Comparison of ENCODE assay signal across 8 cellular contexts in genomic region chr7:150047772-150048171, GRCh38.
A peak's percentile ranks its signal among the peaks of the same experiment; 100 is the strongest.
DNase-seq lines count a peak whose midpoint lies in the region; ATAC-seq and TF ChIP-seq lines count a peak whose summit lies in the region.
"Not testable (repeated sequence)": the region's sequence is repeated elsewhere in the genome, so short reads cannot be mapped to it uniquely, and the experiment has no call there.

No MANE protein-coding gene starts in this region.

- peak; percentile 21 for DNase-seq in COLO668 (lab: John Stamatoyannopoulos, UW; ENCODE audit: unreplicated experiment)
- DNase-seq in NCI-H1105 treated with DMSO at 0.1 percent for 48 hours (lab: John Stamatoyannopoulos, UW): peak; percentile 31
- DNase-seq in activated CD4-positive, alpha-beta T cell treated with anti-CD3 and anti-CD28 coated beads, Interleukin-2, amount 10 ng/mL, durations not matched to agents 24 days and 14 days: peak; percentile 62
- DNase-seq in activated naive CD8-positive, alpha-beta T cell treated with anti-CD3 and anti-CD28 coated beads, Interleukin-2, amount 50 U/mL, for 24 hours: peak; percentile 10
- DNase-seq in esophagus muscularis mucosa (ENCODE audit: extremely low spot score): peak; percentile 60
- not testable (repeated sequence) for DNase-seq in progenitor cell of endocrine pancreas (ENCODE audit: low spot score, unreplicated experiment); thoracic aorta (ENCODE audit: low spot score)

- H3K4me3 Mint-ChIP-seq in activated CD4-positive, alpha-beta T cell treated with anti-CD3 and anti-CD28 coated beads, Interleukin-2, amount 10 ng/mL, durations not matched to agents 24 days and 14 days: peak overlapping the region; percentile 73
- H3K4me3 Mint-ChIP-seq in activated naive CD8-positive, alpha-beta T cell treated with anti-CD3 and anti-CD28 coated beads, Interleukin-2, amount 50 U/mL, for 24 hours: peak overlapping the region; percentile 73
- peak overlapping the region; percentile 70 for H3K4me3 Mint-ChIP-seq in progenitor cell of endocrine pancreas (ENCODE audit: low read depth)

- H3K36me3 Mint-ChIP-seq in activated CD4-positive, alpha-beta T cell treated with anti-CD3 and anti-CD28 coated beads, Interleukin-2, amount 10 ng/mL, durations not matched to agents 24 days and 14 days (ENCODE audit: low read depth); activated naive CD8-positive, alpha-beta T cell treated with anti-CD3 and anti-CD28 coated beads, Interleukin-2, amount 50 U/mL, for 24 hours (ENCODE audit: low read depth); progenitor cell of endocrine pancreas (ENCODE audit: insufficient read depth): not testable (repeated sequence)

- peaks cover 39% of the 10 kb centered on the region for H3K27me3 Mint-ChIP-seq in activated CD4-positive, alpha-beta T cell treated with anti-CD3 and anti-CD28 coated beads, Interleukin-2, amount 10 ng/mL, durations not matched to agents 24 days and 14 days
- peaks cover 35% of the 10 kb centered on the region for H3K27me3 Mint-ChIP-seq in activated naive CD8-positive, alpha-beta T cell treated with anti-CD3 and anti-CD28 coated beads, Interleukin-2, amount 50 U/mL, for 24 hours
- peaks cover 50% of the 10 kb centered on the region for H3K27me3 Mint-ChIP-seq in progenitor cell of endocrine pancreas

- peaks cover 5 to 23% (median 19%) of the 10 kb centered on the region in 4 donors for H3K4me1 ChIP-seq in esophagus muscularis mucosa
- H3K4me1 ChIP-seq in liver (ENCODE audit: control insufficient read depth in 4 of 4, insufficient read depth in 4 of 4, low read length in 3 of 4); thoracic aorta (ENCODE audit: control insufficient read depth in 1 of 2, low read depth in 2 of 2): not testable (repeated sequence)

- not testable (repeated sequence) for H3K36me3 ChIP-seq in esophagus muscularis mucosa; liver (ENCODE audit: control insufficient read depth in 4 of 4, insufficient read depth in 3 of 4, low read depth in 1 of 4, low read length in 3 of 4); thoracic aorta

- 2% methylated on average over 20 of the region's 31 CpGs for WGBS in esophagus muscularis mucosa
- under 1% methylated on average over 31 of the region's 31 CpGs for WGBS in liver

- TF ChIP-seq RAD21 in liver (IDR thresholded peaks at IDR 0.05): not testable (repeated sequence)

- peaks cover 0 to 21% (median 2%) of the 10 kb centered on the region in 4 donors for H3K27me3 ChIP-seq in esophagus muscularis mucosa
- not testable (repeated sequence) for H3K27me3 ChIP-seq in liver (ENCODE audit: control insufficient read depth in 4 of 4, insufficient read depth in 4 of 4, low read length in 3 of 4); thoracic aorta (replicated peaks; ENCODE audit: insufficient read depth)

- not testable (repeated sequence) for H3K9me3 Mint-ChIP-seq in activated CD4-positive, alpha-beta T cell treated with anti-CD3 and anti-CD28 coated beads, Interleukin-2, amount 10 ng/mL, durations not matched to agents 24 days and 14 days; activated naive CD8-positive, alpha-beta T cell treated with anti-CD3 and anti-CD28 coated beads, Interleukin-2, amount 50 U/mL, for 24 hours; progenitor cell of endocrine pancreas (ENCODE audit: low read depth)

- H3K27ac Mint-ChIP-seq in activated CD4-positive, alpha-beta T cell treated with anti-CD3 and anti-CD28 coated beads, Interleukin-2, amount 10 ng/mL, durations not matched to agents 24 days and 14 days; activated naive CD8-positive, alpha-beta T cell treated with anti-CD3 and anti-CD28 coated beads, Interleukin-2, amount 50 U/mL, for 24 hours; progenitor cell of endocrine pancreas: not testable (repeated sequence)

- ATAC-seq in activated naive CD8-positive, alpha-beta T cell treated with anti-CD3 and anti-CD28 coated beads, Interleukin-2, amount 50 U/mL, for 24 hours; thoracic aorta (ENCODE audit: insufficient number of reproducible peaks, low FRiP score, low read depth): not testable (repeated sequence)

- not testable (repeated sequence) for TF ChIP-seq POLR2A in esophagus muscularis mucosa (IDR thresholded peaks at IDR 0.05; ENCODE audit: low read depth)

- intact Hi-C loops in activated CD4-positive, alpha-beta T cell treated with anti-CD3 and anti-CD28 coated beads, Interleukin-2, amount 10 ng/mL, durations not matched to agents 24 days and 14 days (cut with micrococcal nuclease): loop anchor here (10.0 kb wide), 1 partner anchor 163 kb away; no protein-coding TSS in a partner anchor
- intact Hi-C loops in esophagus muscularis mucosa (cut with DNase I): loop anchor here (10.0 kb wide), 2 partner anchors 163 to 243 kb away; no protein-coding TSS in a partner anchor

- peak overlapping the region; percentile 43 to 62 (median 58) for H3K4me3 ChIP-seq in esophagus muscularis mucosa
- peak overlapping the region in 2 of 3 donors; percentile 47 to 60 for H3K4me3 ChIP-seq in liver (ENCODE audit: low read depth in 1 of 3, low read length in 3 of 3)
- peak overlapping the region; percentile 35 for H3K4me3 ChIP-seq in thoracic aorta

- H3K9ac ChIP-seq in liver (ENCODE audit: low read depth in 1 of 2, low read length in 2 of 2): not testable (repeated sequence)

- TF ChIP-seq CTCF in esophagus muscularis mucosa (IDR thresholded peaks at IDR 0.05); liver (IDR thresholded peaks at IDR 0.05; ENCODE audit: low read depth, low read length, missing input control); progenitor cell of endocrine pancreas (IDR thresholded peaks at IDR 0.05; ENCODE audit: unreplicated experiment); thoracic aorta (IDR thresholded peaks at IDR 0.05): not testable (repeated sequence)

- H3K27ac ChIP-seq in esophagus muscularis mucosa (replicated peaks in 1 of 4): peak overlapping the region in 3 of 4 donors; percentile 65 to 84 (median 79)
- not testable (repeated sequence) for H3K27ac ChIP-seq in liver (ENCODE audit: low read depth in 1 of 2, low read length in 2 of 2); thoracic aorta

- not testable (repeated sequence) for TF ChIP-seq EP300 in esophagus muscularis mucosa (IDR thresholded peaks at IDR 0.05)

- H3K9me3 ChIP-seq in esophagus muscularis mucosa; liver (ENCODE audit: control insufficient read depth in 4 of 4, low read length in 3 of 4); thoracic aorta: not testable (repeated sequence)

- not testable (repeated sequence) for H3K4me1 Mint-ChIP-seq in activated CD4-positive, alpha-beta T cell treated with anti-CD3 and anti-CD28 coated beads, Interleukin-2, amount 10 ng/mL, durations not matched to agents 24 days and 14 days; activated naive CD8-positive, alpha-beta T cell treated with anti-CD3 and anti-CD28 coated beads, Interleukin-2, amount 50 U/mL, for 24 hours; progenitor cell of endocrine pancreas (ENCODE audit: low read depth)
